ENCODE assay signal across 8 cellular contexts in genomic region chr12:2691340-2692111, GRCh38.
A peak's percentile ranks its signal among the peaks of the same experiment; 100 is the strongest.
DNase-seq lines count a peak whose midpoint lies in the region; TF ChIP-seq lines count a peak whose summit lies in the region.

No MANE protein-coding gene starts in this region.

- peaks cover 5% of the 10 kb centered on the region for H3K23me2 ChIP-seq in H9 (ENCODE audit: insufficient read length, low read depth, low read length, poor library complexity, severe bottlenecking)

- H3T11ph ChIP-seq in H9 (ENCODE audit: low read length) = no peak overlapping the region

- no peak overlapping the region for H2BK120ac ChIP-seq in H9 (ENCODE audit: low read depth, low read length, poor library complexity, severe bottlenecking)

- no peaks in the 10 kb centered on the region; the same call in 1 of the 2 replicates for H3K27me3 ChIP-seq in H9 (ENCODE audit: insufficient read depth, low read length)
- H3K27me3 ChIP-seq in iPS-15b (ENCODE audit: control insufficient read depth, insufficient read depth, low read length) = peaks cover 23% of the 10 kb centered on the region

- H3K4me1 ChIP-seq in H9 (ENCODE audit: insufficient read depth, low read length) (no peaks in the 10 kb centered on the region; the same call in 1 of the 2 replicates), iPS-15b (ENCODE audit: control insufficient read depth, insufficient read depth, low read length) (peaks cover 10% of the 10 kb centered on the region)

- H3K9ac ChIP-seq in H9 (ENCODE audit: extremely low read depth, insufficient read length, low read length) = no peak overlapping the region
- H3K9ac ChIP-seq in iPS-15b (ENCODE audit: low read depth, low read length) = peak overlapping the region; percentile 81

- no peak overlapping the region for H4K8ac ChIP-seq in H9 (replicated peaks; ENCODE audit: insufficient read length, low read depth, low read length)

- H3K9me3 Mint-ChIP-seq in H9 = no peaks in the 10 kb centered on the region

- H3K27ac Mint-ChIP-seq in H9 = no peak overlapping the region

- no peaks in the 10 kb centered on the region for H3K79me1 ChIP-seq in H9 (ENCODE audit: insufficient read depth, low read depth, low read length, poor library complexity, severe bottlenecking)

- H4K5ac ChIP-seq in H9 (ENCODE audit: insufficient read length, low read depth, low read length) = no peak overlapping the region

- no peaks in the 10 kb centered on the region for H3K79me2 ChIP-seq in H9 (ENCODE audit: insufficient read depth, low read length)

- H3K36me3 ChIP-seq in iPS-15b (ENCODE audit: control insufficient read depth, insufficient read depth, low read length) = no peaks in the 10 kb centered on the region

- H3K4ac ChIP-seq in H9 (ENCODE audit: low read depth, low read length) = no peak overlapping the region

- TF ChIP-seq CTCF in GM10266 (IDR thresholded peaks at IDR 0.05; ENCODE audit: control insufficient read depth, insufficient read depth, low read depth, missing control alignments) (no peak), H9 (conservative IDR thresholded peaks at IDR 0.05) (peak; percentile 12; the same call in 1 of the 3 replicates)

- no peak overlapping the region for H2AK5ac ChIP-seq in H9 (ENCODE audit: insufficient read length, low read length)

- H4K20me1 ChIP-seq in H9 (ENCODE audit: control insufficient read depth, insufficient read depth, insufficient read length) = no peaks in the 10 kb centered on the region

- no peak overlapping the region for H2BK15ac ChIP-seq in H9 (ENCODE audit: low read depth, low read length)

- peaks cover 23 to 26% of the 10 kb centered on the region in 2 experiments for H3K4me1 Mint-ChIP-seq in H9

- no peak overlapping the region for H2BK20ac ChIP-seq in H9 (ENCODE audit: low read depth, low read length, poor library complexity, severe bottlenecking)

- DNase-seq in GM10266 (ENCODE audit: extremely low spot score) (peak; percentile 79), H9 (peak; percentile 73), NCI-H345 (lab: John Stamatoyannopoulos, UW) (peak; percentile 33), DMS114 treated with DMSO at 0.1 percent for 48 hours (lab: John Stamatoyannopoulos, UW; ENCODE audit: unreplicated experiment) (no peak), mucosa of gallbladder (ENCODE audit: low spot score) (no peak)
- DNase-seq in activated effector memory CD4-positive, alpha-beta T cell treated with Interleukin-2 at 50 U/mL for 16 hours = peak; percentile 29
- peak; percentile 23 to 38 for DNase-seq in stimulated activated CD4-positive, alpha-beta T cell treated with anti-CD3 and anti-CD28 coated beads, Interleukin-2, amount 100 ng/mL, for 48 hours

- H3K56ac ChIP-seq in H9 (ENCODE audit: insufficient read length, low read depth, low read length) = no peak overlapping the region

- H2BK12ac ChIP-seq in H9 (ENCODE audit: insufficient read length, low read depth, low read length) = no peak overlapping the region

- peak overlapping the region; percentile 77 for H3K4me3 ChIP-seq in iPS-15b (ENCODE audit: low read depth, low read length)

- H3K14ac ChIP-seq in H9 (ENCODE audit: insufficient read depth, low read length) = no peak overlapping the region; the same call in 1 of the 2 replicates

- H3K27ac ChIP-seq in H9 (ENCODE audit: insufficient read length, low read depth, low read length) = no peak overlapping the region

- H2AFZ ChIP-seq in H9 (ENCODE audit: low read length) = no peak overlapping the region

- no peak overlapping the region for H2BK5ac ChIP-seq in H9 (ENCODE audit: insufficient read length, low read length)

- H3K4me3 Mint-ChIP-seq in H9 = peak overlapping the region; percentile 78 to 87

- WGBS in H9 (ENCODE audit: extremely low coverage, insufficient read length, low lambda C conversion rate) = no CpG with 5 or more reads among the region's 63 CpGs

- H3K18ac ChIP-seq in H9 (ENCODE audit: insufficient read length, low read depth, low read length) = no peak overlapping the region

- peak overlapping the region; percentile 59 for H3K4me2 ChIP-seq in H9 (ENCODE audit: insufficient read depth, insufficient read length, low read length)

- no peaks in the 10 kb centered on the region for H3K36me3 Mint-ChIP-seq in H9 (ENCODE audit: insufficient read depth in 1 of 3, low read depth in 3 of 3)

- H3K27me3 Mint-ChIP-seq in H9 (ENCODE audit: low read depth) = peaks cover 57% of the 10 kb centered on the region

- no peaks in the 10 kb centered on the region for H3K9me3 ChIP-seq in H9 (ENCODE audit: control insufficient read depth, low read depth, low read length)
- no peaks in the 10 kb centered on the region for H3K9me3 ChIP-seq in iPS-15b (ENCODE audit: control insufficient read depth, insufficient read depth, low read length)

- H3K23ac ChIP-seq in H9 (ENCODE audit: insufficient read length, low read depth, low read length) = no peak overlapping the region

- no peak overlapping the region for H4K91ac ChIP-seq in H9 (ENCODE audit: insufficient read length, low read depth, low read length)

Comparison
In these comparisons a context has a peak if more than half of its experiments do, and no peak if none do; other contexts are left out.
1. DNase-seq: peak in GM10266 (single experiment), H9 (single experiment), NCI-H345 (single experiment), activated effector memory CD4-positive, alpha-beta T cell treated with Interleukin-2 at 50 U/mL for 16 hours (single experiment) and stimulated activated CD4-positive, alpha-beta T cell treated with anti-CD3 and anti-CD28 coated beads, Interleukin-2, amount 100 ng/mL, for 48 hours (2 of 2); none in DMS114 treated with DMSO at 0.1 percent for 48 hours (single experiment) and mucosa of gallbladder (single experiment).